In the genomic region with DNA sequence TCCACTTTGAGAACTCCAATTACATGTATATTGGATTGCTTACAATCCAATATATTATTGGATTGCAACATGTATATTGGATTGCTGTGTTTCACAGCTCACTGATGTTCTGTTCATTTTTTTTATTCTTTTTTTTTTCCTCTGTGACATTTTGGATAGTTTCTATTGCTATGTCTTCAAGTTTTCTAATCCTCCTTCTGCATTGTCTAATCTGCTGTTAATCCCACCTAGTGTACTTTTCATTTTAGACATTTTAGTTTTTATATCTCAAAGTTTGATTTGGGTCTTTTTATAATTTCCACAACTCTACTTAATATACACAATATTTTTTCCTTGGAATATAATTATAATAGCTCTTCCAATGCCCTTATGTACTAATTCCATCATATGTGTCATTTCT, we compare ENCODE assay signal across 21 cellular contexts. TPM values are rescaled to one million over a fixed set of nuclear protein-coding genes. Genes with fewer than 3 reads are reported as not detected.
DNase-seq lines count a peak whose midpoint lies in the region; ATAC-seq, FAIRE-seq and TF ChIP-seq lines count a peak whose summit lies in the region.
"Had no signal": no experiment of that assay in that cellular context is flagged by ENCODE, and none has a peak within 500 bp of the region (broad histone marks: within the 10 kb centered on the region; RNA-seq: fewer than 3 reads in every experiment).

No MANE protein-coding gene starts in this region.

- H3K4me1 ChIP-seq in SK-N-SH (ENCODE audit: control insufficient read depth in 1 of 2, insufficient read depth in 2 of 2, low read depth in 1 of 2, low read length in 1 of 2) (no peaks in the 10 kb centered on the region), K562 (replicated peaks in 1 of 2; ENCODE audit: control insufficient read depth in 2 of 2, insufficient read depth in 2 of 2, low read length in 2 of 2) (no peaks in the 10 kb centered on the region), thyroid gland (no peaks in the 10 kb centered on the region)
- H3K4me1 ChIP-seq: A549; BLaER1 treated with 17β-estradiol and CSF1 and Interleukin-3, amounts not matched to agents 10 nM and 100 nM; Caco-2 had no signal

- intact Hi-C loops in K562 (cut with micrococcal nuclease) (no loop called here), thyroid gland (cut with DNase I) (no loop called here)

- ATAC-seq in SK-N-SH treated with all-trans-retinoic acid at 6 μM for 48 hours (no peak), K562 (no peak)
- ATAC-seq: A549; CD8-positive, alpha-beta T cell; GM12878 had no signal

- no peaks in the 10 kb centered on the region for H3K79me2 ChIP-seq in SK-N-SH (ENCODE audit: insufficient read depth)
- no peaks in the 10 kb centered on the region for H3K79me2 ChIP-seq in K562 (ENCODE audit: control insufficient read depth, insufficient read depth, low read length)

- no peak overlapping the region for H3K4me2 ChIP-seq in SK-N-SH
- no peak overlapping the region for H3K4me2 ChIP-seq in K562 (ENCODE audit: insufficient read depth, low read length)
- H3K4me2 ChIP-seq: A549; BLaER1 treated with 17β-estradiol and CSF1 and Interleukin-3, amounts not matched to agents 10 nM and 100 nM had no signal

- H3K4me3 ChIP-seq in SK-N-SH (ENCODE audit: low read depth in 2 of 2, low read length in 1 of 2) (no peak overlapping the region), K562 (no peak overlapping the region), thyroid gland (replicated peaks in 1 of 3) (no peak overlapping the region)
- H3K4me3 ChIP-seq: A549; BLaER1 treated with 17β-estradiol and CSF1 and Interleukin-3, amounts not matched to agents 10 nM and 100 nM; GM12878 had no signal

- H3K9me2 ChIP-seq in SK-N-SH, result no peaks in the 10 kb centered on the region

- no peak for TF ChIP-seq CTCF in SK-N-SH (IDR thresholded peaks at IDR 0.05)
- TF ChIP-seq CTCF in K562 (IDR thresholded peaks at IDR 0.05 in 2 of 3, conservative IDR thresholded peaks at IDR 0.05 in 1 of 3; ENCODE audit: insufficient read depth in 2 of 3, low read depth in 1 of 3, low read length in 3 of 3), result no peak
- TF ChIP-seq CTCF in thyroid gland (IDR thresholded peaks at IDR 0.05), result no peak

- FAIRE-seq in G401.6 (lab: Jason Lieb, UNC), result peak; percentile 11
- FAIRE-seq in K562 (lab: Jason Lieb, UNC), result no peak
- FAIRE-seq: A549, D721Med, GM12878, GM12892, GM18507 had no signal

- DNase-seq in SK-N-SH (no peak), K562 (ENCODE audit: extremely low read depth in 1 of 4, low spot score in 3 of 4) (no peak), thyroid gland (no peak)
- no peak for DNase-seq in activated CD8-positive, alpha-beta memory T cell treated with anti-CD3 and anti-CD28 coated beads for 24 hours
- DNase-seq: AML-193; Calu3; CD4-positive, alpha-beta T cell; CD8-positive, alpha-beta T cell; DMS79 treated with DMSO at 0.1 percent for 48 hours; GDM1 had no signal

- H3K27me3 ChIP-seq in SK-N-SH (ENCODE audit: insufficient read depth), result no peaks in the 10 kb centered on the region
- H3K27me3 ChIP-seq in K562 (ENCODE audit: control insufficient read depth in 2 of 2, insufficient read depth in 2 of 2, low read length in 2 of 2), result no peaks in the 10 kb centered on the region
- no peaks in the 10 kb centered on the region for H3K27me3 ChIP-seq in thyroid gland
- H3K27me3 ChIP-seq: BLaER1 treated with 17β-estradiol and CSF1 and Interleukin-3, amounts not matched to agents 10 nM and 100 nM had no signal

- no peak for TF ChIP-seq POLR2A in K562 (conservative IDR thresholded peaks at IDR 0.05)
- TF ChIP-seq POLR2A in thyroid gland (IDR thresholded peaks at IDR 0.05), result no peak

- H2AFZ ChIP-seq in SK-N-SH (ENCODE audit: low read depth), result no peak overlapping the region
- H2AFZ ChIP-seq in K562 (ENCODE audit: low read depth, low read length), result no peak overlapping the region

- CTCF ChIA-PET in SK-N-SH (lab: Yijun Ruan, JAX), result interaction anchor here (0.9 to 1.3 kb wide), 3 partner anchors 10 to 200 kb away, joined by 6 to 10 read pairs (median 7); no protein-coding TSS in a partner anchor
- CTCF ChIA-PET in K562 (lab: Yijun Ruan, JAX; ENCODE audit: low intra/inter-chr PET ratio), result no interaction called here

- no peaks in the 10 kb centered on the region for H4K20me1 ChIP-seq in SK-N-SH (ENCODE audit: insufficient read depth)
- H4K20me1 ChIP-seq in K562 (replicated peaks; ENCODE audit: control insufficient read depth, insufficient read depth, low read length), result no peaks in the 10 kb centered on the region
- H4K20me1 ChIP-seq: BLaER1 treated with 17β-estradiol and CSF1 and Interleukin-3, amounts not matched to agents 10 nM and 100 nM had no signal

- H3K36me3 ChIP-seq in SK-N-SH (replicated peaks in 1 of 2; ENCODE audit: control insufficient read depth in 1 of 2, insufficient read depth in 2 of 2, low read length in 1 of 2) (no peaks in the 10 kb centered on the region), K562 (ENCODE audit: control insufficient read depth, insufficient read depth, low read length) (no peaks in the 10 kb centered on the region), thyroid gland (no peaks in the 10 kb centered on the region)
- H3K36me3 ChIP-seq: BLaER1 treated with 17β-estradiol and CSF1 and Interleukin-3, amounts not matched to agents 10 nM and 100 nM had no signal

- TF ChIP-seq RAD21 in SK-N-SH (IDR thresholded peaks at IDR 0.05; ENCODE audit: low read length) (no peak), K562 (CRISPR knock-in tag; conservative IDR thresholded peaks at IDR 0.05 in 1 of 2, IDR thresholded peaks at IDR 0.05 in 1 of 2) (no peak)

- no peaks in the 10 kb centered on the region for H3F3A ChIP-seq in SK-N-SH (replicated peaks; ENCODE audit: insufficient read depth)

- POLR2A ChIA-PET in SK-N-SH (lab: Yijun Ruan, JAX) (no interaction called here), K562 (lab: Yijun Ruan, JAX) (interaction anchor here (1.0 kb wide), 1 partner anchor 39 kb away, joined by 3 read pairs; no protein-coding TSS in a partner anchor)

- H3K9me3 ChIP-seq in SK-N-SH, result peaks cover 12% of the 10 kb centered on the region
- H3K9me3 ChIP-seq in K562 (replicated peaks; ENCODE audit: control insufficient read depth, insufficient read depth, low read depth, low read length), result no peaks in the 10 kb centered on the region
- no peaks in the 10 kb centered on the region for H3K9me3 ChIP-seq in thyroid gland
- H3K9me3 ChIP-seq: A549 had no signal

- H3K27ac ChIP-seq in SK-N-SH (ENCODE audit: low read depth in 2 of 2, low read length in 1 of 2), result no peak overlapping the region
- no peak overlapping the region for H3K27ac ChIP-seq in K562 (ENCODE audit: extremely low read depth, low read depth, low read length)
- H3K27ac ChIP-seq in thyroid gland, result no peak overlapping the region
- H3K27ac ChIP-seq: 22Rv1; A549; BLaER1 treated with 17β-estradiol and CSF1 and Interleukin-3, amounts not matched to agents 10 nM and 100 nM; C4-2B had no signal

- TF ChIP-seq EP300 in SK-N-SH (IDR thresholded peaks at IDR 0.05; ENCODE audit: borderline replicate concordance in 1 of 2, low read depth in 1 of 2, low read length in 1 of 2), result no peak
- TF ChIP-seq EP300 in K562 (IDR thresholded peaks at IDR 0.05; ENCODE audit: low read length), result no peak

- in situ Hi-C loops in K562 (cut with MboI), result no loop called here

- H3K9me1 ChIP-seq in K562 (ENCODE audit: control insufficient read depth, insufficient read depth, low read length), result no peaks in the 10 kb centered on the region

- no peak overlapping the region for H3K9ac ChIP-seq in SK-N-SH
- H3K9ac ChIP-seq in K562 (ENCODE audit: insufficient read depth in 1 of 2, low read depth in 2 of 2, low read length in 2 of 2), result no peak overlapping the region
- H3K9ac ChIP-seq: BLaER1 treated with 17β-estradiol and CSF1 and Interleukin-3, amounts not matched to agents 10 nM and 100 nM had no signal

- no TSS peak for BruUV-seq in K562 (replicated peaks; lab: Mats Ljungman, UMichigan)

RNA-seq across cellular contexts. Expression of a gene that starts 34.5 kb away (rescaled TPM):
- polyA plus RNA-seq in SK-N-SH (2012; rRNA removed), result 5.6 and 6.6 TPM in 2 replicates
- 4.9 and 5.3 TPM in 2 replicates for polyA plus RNA-seq in SK-N-SH (2012; cell fraction: cytosol; rRNA removed)
- 10.9 and 17.6 TPM in 2 replicates for polyA plus RNA-seq in SK-N-SH (2012; cell fraction: nucleus; rRNA removed)
- 4.9 and 7.0 TPM in 2 replicates for total RNA-seq in K562 (2011; cell fraction: chromatin; rRNA removed; ENCODE audit: low replicate concordance)
- 9.5 and 11.5 TPM in 2 replicates for total RNA-seq in K562 (2011; cell fraction: nucleolus; rRNA removed)
- total RNA-seq in K562 (2011; cell fraction: nucleoplasm; rRNA removed), result 9.8 and 14.6 TPM in 2 replicates
- total RNA-seq in K562 (2014; rRNA removed), result 5.9 and 6.6 TPM in 2 replicates
- total RNA-seq in K562 (2014; rRNA removed; fragmentation: Illumina TruSeq; extraction: Trizol), result 3.2 and 3.7 TPM in 2 replicates
- 5.4 and 6.2 TPM in 2 replicates for total RNA-seq in K562 (2015; rRNA removed; fragmentation: Illumina TruSeq; extraction: Trizol)
- 4.5 and 5.3 TPM in 2 replicates for total RNA-seq in K562 (2021)
- polyA plus RNA-seq in K562 (2011; rRNA removed), result 8.8 and 11.8 TPM in 2 replicates
- 8.1 and 9.4 TPM in 2 replicates for polyA plus RNA-seq in K562 (2011; cell fraction: cytosol; rRNA removed)
- 19.5 and 25.3 TPM in 2 replicates for polyA plus RNA-seq in K562 (2011; cell fraction: nucleus; rRNA removed)
- 1.7 and 5.6 TPM in 2 replicates for polyA plus RNA-seq in K562 (2012)
- 5.3 and 6.6 TPM in 2 replicates for polyA plus RNA-seq in K562 (2014; fragmentation: Illumina TruSeq; extraction: Trizol)
- polyA plus RNA-seq in K562 (2014; fragmentation: Nextera tagmentation; extraction: Ambion mirVana), result 1 to 10 TPM; 3.4 to 4.1 TPM
- polyA plus RNA-seq in K562 (2014; rRNA removed), result 16.8 and 17.5 TPM in 2 replicates
- polyA minus RNA-seq in K562 (2011; rRNA and poly(A)+ RNA removed), result 3.4 and 4.2 TPM in 2 replicates
- not detected in 2 replicates for polyA minus RNA-seq in K562 (2011; cell fraction: cytosol; rRNA and poly(A)+ RNA removed)
- 3.1 and 8.7 TPM in 2 replicates for polyA minus RNA-seq in K562 (2011; cell fraction: nucleus; rRNA and poly(A)+ RNA removed)
- 1 to 10 TPM; 3.0 to 4.5 (median 3.8) TPM for total RNA-seq in thyroid gland

RNA-seq across cellular contexts. Expression of a gene that starts 48.6 kb away (rescaled TPM):
- 26.4 and 44.1 TPM in 2 replicates for polyA plus RNA-seq in SK-N-SH (2012; rRNA removed)
- polyA plus RNA-seq in SK-N-SH (2012; cell fraction: cytosol; rRNA removed), result 19.1 and 35.3 TPM in 2 replicates
- 32.6 and 83.8 TPM in 2 replicates for polyA plus RNA-seq in SK-N-SH (2012; cell fraction: nucleus; rRNA removed)
- total RNA-seq in K562 (2011; cell fraction: chromatin; rRNA removed; ENCODE audit: low replicate concordance), result 1.8 and 8.7 TPM in 2 replicates
- 21.3 and 27.3 TPM in 2 replicates for total RNA-seq in K562 (2011; cell fraction: nucleolus; rRNA removed)
- total RNA-seq in K562 (2011; cell fraction: nucleoplasm; rRNA removed), result 9.3 and 10.3 TPM in 2 replicates
- total RNA-seq in K562 (2014; rRNA removed), result 94.0 and 111 TPM in 2 replicates
- 0.47 TPM in 1 of 2 replicates, not detected in the other for total RNA-seq in K562 (2014; rRNA removed; fragmentation: Illumina TruSeq; extraction: Trizol)
- total RNA-seq in K562 (2015; rRNA removed; fragmentation: Illumina TruSeq; extraction: Trizol), result 17.0 and 20.2 TPM in 2 replicates
- 74.2 and 80.8 TPM in 2 replicates for total RNA-seq in K562 (2021)
- polyA plus RNA-seq in K562 (2011; rRNA removed), result 5.8 and 7.5 TPM in 2 replicates
- polyA plus RNA-seq in K562 (2011; cell fraction: cytosol; rRNA removed), result 17.0 and 80.2 TPM in 2 replicates
- 13.4 and 25.4 TPM in 2 replicates for polyA plus RNA-seq in K562 (2011; cell fraction: nucleus; rRNA removed)
- 25.0 and 56.6 TPM in 2 replicates for polyA plus RNA-seq in K562 (2012)
- 1.2 and 13.9 TPM in 2 replicates for polyA plus RNA-seq in K562 (2014; fragmentation: Illumina TruSeq; extraction: Trizol)
- under 1 TPM; 0.08 to 0.11 TPM for polyA plus RNA-seq in K562 (2014; fragmentation: Nextera tagmentation; extraction: Ambion mirVana)
- polyA plus RNA-seq in K562 (2014; rRNA removed), result 46.5 and 51.2 TPM in 2 replicates
- 0.99 and 1.6 TPM in 2 replicates for polyA minus RNA-seq in K562 (2011; rRNA and poly(A)+ RNA removed)
- 9.5 and 16.5 TPM in 2 replicates for polyA minus RNA-seq in K562 (2011; cell fraction: cytosol; rRNA and poly(A)+ RNA removed)
- 13.5 and 15.0 TPM in 2 replicates for polyA minus RNA-seq in K562 (2011; cell fraction: nucleus; rRNA and poly(A)+ RNA removed)
- 100 to 1,000 TPM in 3 of 4 donors, 10 to 100 TPM in 1; 88.4 to 182 (median 125) TPM for total RNA-seq in thyroid gland
